In genomic region chr2:99862566-99862965, GRCh38 we compare ENCODE assay signal across 27 cellular contexts.
A peak's percentile ranks its signal among the peaks of the same experiment; 100 is the strongest.
DNase-seq lines count a peak whose midpoint lies in the region; ATAC-seq and TF ChIP-seq lines count a peak whose summit lies in the region.
"Had no signal": no experiment of that assay in that cellular context is flagged by ENCODE, and none has a peak within 500 bp of the region (broad histone marks: within the 10 kb centered on the region; RNA-seq: fewer than 3 reads in every experiment).

No MANE protein-coding gene starts in this region.

- H3K27me3 ChIP-seq in suprapubic skin, result no peaks in the 10 kb centered on the region
- H3K27me3 ChIP-seq: brain microvascular endothelial cell, heart left ventricle had no signal

- no peaks in the 10 kb centered on the region for H3K36me3 Mint-ChIP-seq in activated naive CD4-positive, alpha-beta T cell treated with anti-CD3 and anti-CD28 coated beads, Interleukin-2, amount 50 U/mL, for 24 hours
- no peaks in the 10 kb centered on the region for H3K36me3 Mint-ChIP-seq in activated naive CD4-positive, alpha-beta T cell treated with anti-CD3 and anti-CD28 coated beads, Interleukin-2, amount 10 ng/mL, durations not matched to agents 7 days and 5 days
- H3K36me3 Mint-ChIP-seq in central memory CD8-positive, alpha-beta T cell (ENCODE audit: insufficient read depth), result no peaks in the 10 kb centered on the region

- no peak for DNase-seq in activated naive CD4-positive, alpha-beta T cell treated with anti-CD3 and anti-CD28 coated beads, Interleukin-2, amount 10 ng/mL, durations not matched to agents 7 days and 5 days
- DNase-seq in NOMO-1 treated with DMSO at 0.1 percent for 48 hours (lab: John Stamatoyannopoulos, UW; ENCODE audit: unreplicated experiment) (peak; percentile 70), suprapubic skin (ENCODE audit: low spot score in 2 of 2) (no peak), hippocampal formation (lab: John Stamatoyannopoulos, UW) (no peak)
- no peak for DNase-seq in central memory CD8-positive, alpha-beta T cell (ENCODE audit: low spot score in 2 of 2)
- DNase-seq: activated CD4-positive, alpha-beta T cell treated with anti-CD3 and anti-CD28 coated beads for 36 hours; activated T-cell treated with anti-CD3 and anti-CD28 coated beads, Interleukin-2, amount 50 U/mL, for 4 hours; brain microvascular endothelial cell; effector memory CD4-positive, alpha-beta T cell; EL; foreskin fibroblast; heart left ventricle; left cardiac atrium; mammary epithelial cell; NCI-H1048; NCI-H1694 treated with DMSO at 0.1 percent for 48 hours; NCI-H2171 treated with DMSO at 0.1 percent for 48 hours; NCI-H526 treated with DMSO at 0.1 percent for 48 hours; stimulated activated CD8-positive, alpha-beta memory T cell treated with anti-CD3 and anti-CD28 coated beads, Interleukin-4, amount 100 ng/mL, for 48 hours; T-helper 1 cell had no signal

- no peaks in the 10 kb centered on the region for H3K36me3 ChIP-seq in suprapubic skin
- H3K36me3 ChIP-seq: brain microvascular endothelial cell, heart left ventricle, neutrophil had no signal

- peaks cover 30% of the 10 kb centered on the region for H3K4me1 Mint-ChIP-seq in activated naive CD4-positive, alpha-beta T cell treated with anti-CD3 and anti-CD28 coated beads, Interleukin-2, amount 50 U/mL, for 24 hours
- peaks cover 23% of the 10 kb centered on the region for H3K4me1 Mint-ChIP-seq in activated naive CD4-positive, alpha-beta T cell treated with anti-CD3 and anti-CD28 coated beads, Interleukin-2, amount 10 ng/mL, durations not matched to agents 7 days and 5 days
- H3K4me1 Mint-ChIP-seq in central memory CD8-positive, alpha-beta T cell, result peaks cover 7% of the 10 kb centered on the region

- TF ChIP-seq CTCF in suprapubic skin (IDR thresholded peaks at IDR 0.05), result no peak

- no peak overlapping the region for H3K4me3 ChIP-seq in suprapubic skin
- H3K4me3 ChIP-seq: heart left ventricle had no signal

- H3K4me1 ChIP-seq in suprapubic skin, result no peaks in the 10 kb centered on the region

- H3K4me3 Mint-ChIP-seq in activated naive CD4-positive, alpha-beta T cell treated with anti-CD3 and anti-CD28 coated beads, Interleukin-2, amount 50 U/mL, for 24 hours, result no peak overlapping the region
- no peak overlapping the region for H3K4me3 Mint-ChIP-seq in activated naive CD4-positive, alpha-beta T cell treated with anti-CD3 and anti-CD28 coated beads, Interleukin-2, amount 10 ng/mL, durations not matched to agents 7 days and 5 days
- peak overlapping the region; percentile 16 for H3K4me3 Mint-ChIP-seq in central memory CD8-positive, alpha-beta T cell
- H3K4me3 Mint-ChIP-seq: activated CD4-positive, alpha-beta T cell treated with anti-CD3 and anti-CD28 coated beads for 36 hours; activated T-cell treated with anti-CD3 and anti-CD28 coated beads, Interleukin-2, amount 50 U/mL, for 4 hours; CD14-positive monocyte had no signal

- ATAC-seq in central memory CD8-positive, alpha-beta T cell (replicated peaks; ENCODE audit: extremely low read depth, poor library complexity, severe bottlenecking), result no peak
- ATAC-seq in HG02763 (IDR thresholded peaks at IDR 0.05; ENCODE audit: unreplicated experiment), result no peak
- ATAC-seq in GM19035 (IDR thresholded peaks at IDR 0.05; ENCODE audit: unreplicated experiment), result no peak
- ATAC-seq: activated CD4-positive, alpha-beta T cell treated with anti-CD3 and anti-CD28 coated beads for 36 hours; activated T-cell treated with anti-CD3 and anti-CD28 coated beads, Interleukin-2, amount 50 U/mL, for 4 hours; HCT116; heart left ventricle; left cardiac atrium; Right ventricle myocardium inferior had no signal

- no peaks in the 10 kb centered on the region for H3K9me3 ChIP-seq in suprapubic skin
- H3K9me3 ChIP-seq: heart left ventricle, neutrophil had no signal

- WGBS in suprapubic skin, result 49% methylated on average over 3 of the region's 3 CpGs

- no peak for TF ChIP-seq POLR2A in suprapubic skin (IDR thresholded peaks at IDR 0.05)

- CTCF ChIA-PET in activated naive CD4-positive, alpha-beta T cell treated with anti-CD3 and anti-CD28 coated beads, Interleukin-2, amount 10 ng/mL, durations not matched to agents 7 days and 5 days (lab: Charles Lee), result no interaction called here

- no peak overlapping the region for H3K27ac ChIP-seq in suprapubic skin
- H3K27ac ChIP-seq: heart left ventricle, neutrophil had no signal

- no peaks in the 10 kb centered on the region for H3K27me3 Mint-ChIP-seq in activated naive CD4-positive, alpha-beta T cell treated with anti-CD3 and anti-CD28 coated beads, Interleukin-2, amount 50 U/mL, for 24 hours
- peaks cover 1% of the 10 kb centered on the region for H3K27me3 Mint-ChIP-seq in activated naive CD4-positive, alpha-beta T cell treated with anti-CD3 and anti-CD28 coated beads, Interleukin-2, amount 10 ng/mL, durations not matched to agents 7 days and 5 days
- no peaks in the 10 kb centered on the region for H3K27me3 Mint-ChIP-seq in central memory CD8-positive, alpha-beta T cell
- H3K27me3 Mint-ChIP-seq: activated CD4-positive, alpha-beta T cell treated with anti-CD3 and anti-CD28 coated beads for 36 hours had no signal

- H3K27ac Mint-ChIP-seq in activated naive CD4-positive, alpha-beta T cell treated with anti-CD3 and anti-CD28 coated beads, Interleukin-2, amount 50 U/mL, for 24 hours, result peak overlapping the region; percentile 57
- no peak overlapping the region for H3K27ac Mint-ChIP-seq in activated naive CD4-positive, alpha-beta T cell treated with anti-CD3 and anti-CD28 coated beads, Interleukin-2, amount 10 ng/mL, durations not matched to agents 7 days and 5 days
- no peak overlapping the region for H3K27ac Mint-ChIP-seq in central memory CD8-positive, alpha-beta T cell (ENCODE audit: low read depth)
- H3K27ac Mint-ChIP-seq: activated CD4-positive, alpha-beta T cell treated with anti-CD3 and anti-CD28 coated beads for 36 hours had no signal

- no peak for TF ChIP-seq EP300 in suprapubic skin (IDR thresholded peaks at IDR 0.05)

- H3K9me3 Mint-ChIP-seq in activated naive CD4-positive, alpha-beta T cell treated with anti-CD3 and anti-CD28 coated beads, Interleukin-2, amount 50 U/mL, for 24 hours, result no peaks in the 10 kb centered on the region
- no peaks in the 10 kb centered on the region for H3K9me3 Mint-ChIP-seq in activated naive CD4-positive, alpha-beta T cell treated with anti-CD3 and anti-CD28 coated beads, Interleukin-2, amount 10 ng/mL, durations not matched to agents 7 days and 5 days
- no peaks in the 10 kb centered on the region for H3K9me3 Mint-ChIP-seq in central memory CD8-positive, alpha-beta T cell
- H3K9me3 Mint-ChIP-seq: activated T-cell treated with anti-CD3 and anti-CD28 coated beads, Interleukin-2, amount 50 U/mL, for 4 hours had no signal
